ENCODE assay signal across 23 cellular contexts in the genomic region with DNA sequence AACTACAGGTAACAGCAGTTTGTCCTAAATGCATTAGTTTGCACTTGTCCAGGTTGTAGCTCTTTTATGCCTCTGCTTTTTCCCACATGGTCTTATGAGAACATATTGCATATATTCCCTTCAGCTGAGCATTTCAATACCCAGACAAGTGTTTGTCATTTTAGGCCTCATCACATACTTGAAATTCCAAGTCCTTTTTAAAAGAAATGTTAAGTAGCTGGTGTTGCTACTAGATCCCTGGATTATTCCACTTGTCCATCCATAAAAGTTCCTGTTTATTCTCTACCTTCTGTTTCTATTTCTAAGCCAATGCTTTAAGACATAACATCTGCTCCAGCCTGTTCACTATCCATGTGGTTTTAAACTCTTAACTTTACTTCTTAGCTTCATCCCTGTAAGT.
A peak's percentile ranks its signal among the peaks of the same experiment; 100 is the strongest.
DNase-seq lines count a peak whose midpoint lies in the region; ATAC-seq and TF ChIP-seq lines count a peak whose summit lies in the region.
"Had no signal": no experiment of that assay in that cellular context is flagged by ENCODE, and none has a peak within 500 bp of the region (broad histone marks: within the 10 kb centered on the region; RNA-seq: fewer than 3 reads in every experiment).

No MANE protein-coding gene starts in this region.

- no peak overlapping the region for H2BK12ac ChIP-seq in neuronal stem cell (ENCODE audit: low read length)

- H3K27ac Mint-ChIP-seq in WTC11, result peak overlapping the region; percentile 5; the same call in 1 of the 2 replicates
- H3K27ac Mint-ChIP-seq: CD8-positive, alpha-beta memory T cell had no signal

- H3K27me3 ChIP-seq in IMR-90 (ENCODE audit: control insufficient read depth, insufficient read depth, low read length) (no peaks in the 10 kb centered on the region), neuronal stem cell (ENCODE audit: control insufficient read depth in 3 of 3, insufficient read depth in 3 of 3, low read depth in 1 of 3, low read length in 3 of 3) (no peaks in the 10 kb centered on the region)
- H3K27me3 ChIP-seq: BLaER1, MG63 had no signal

- H4K5ac ChIP-seq in IMR-90 (ENCODE audit: low read depth, low read length), result no peak overlapping the region

- H3K4ac ChIP-seq in IMR-90 (ENCODE audit: low read depth, low read length) (no peak overlapping the region), neuronal stem cell (ENCODE audit: low read length) (no peak overlapping the region)

- H2BK15ac ChIP-seq in IMR-90 (ENCODE audit: low read depth, low read length) (no peak overlapping the region), neuronal stem cell (ENCODE audit: low read length) (no peak overlapping the region)

- peaks cover 5 to 18% of the 10 kb centered on the region in 2 experiments for H3K79me1 ChIP-seq in IMR-90 (ENCODE audit: low read depth in 1 of 2, low read length in 2 of 2)
- H3K79me1 ChIP-seq in neuronal stem cell (ENCODE audit: low read depth, low read length), result no peaks in the 10 kb centered on the region

- in situ Hi-C loops in IMR-90 (cut with MboI; ENCODE audit: low sequenced_read_pairs), result no loop called here

- dilution Hi-C loops in IMR-90 (cut with HindIII; ENCODE audit: low sequenced_read_pairs, unreplicated experiment), result no loop called here

- CTCF ChIA-PET in IMR-90 (lab: Yijun Ruan, JAX), result interaction anchor here (0.6 to 1.3 kb wide), 2 partner anchors 158 to 1668 kb away, joined by 3 read pairs; no protein-coding TSS in a partner anchor
- CTCF ChIA-PET in WTC11 (lab: Charles Lee), result interaction anchor here (0.7 kb wide), 1 partner anchor 1363 kb away, joined by 3 read pairs; no protein-coding TSS in a partner anchor

- H3K23ac ChIP-seq in IMR-90 (ENCODE audit: low read depth, low read length) (no peak overlapping the region), neuronal stem cell (ENCODE audit: low read depth, low read length, poor library complexity) (no peak overlapping the region)

- H3K4me3 ChIP-seq in IMR-90 (ENCODE audit: insufficient read depth, low read depth, low read length), result no peak overlapping the region
- no peak overlapping the region for H3K4me3 ChIP-seq in neuronal stem cell (ENCODE audit: low read length in 2 of 2)
- H3K4me3 ChIP-seq: BLaER1, GM23248, MG63 had no signal

- H3K4me1 ChIP-seq in IMR-90 (ENCODE audit: control insufficient read depth, insufficient read depth, low read length) (no peaks in the 10 kb centered on the region; the same call in 1 of the 2 replicates), neuronal stem cell (ENCODE audit: control insufficient read depth in 2 of 2, insufficient read depth in 1 of 2, low read depth in 1 of 2, low read length in 2 of 2) (peaks cover 2 to 4% of the 10 kb centered on the region in 2 donors)
- H3K4me1 ChIP-seq: BLaER1 had no signal

- no peaks in the 10 kb centered on the region for H3K9me3 ChIP-seq in IMR-90 (ENCODE audit: control insufficient read depth, insufficient read depth, low read length)
- no peaks in the 10 kb centered on the region for H3K9me3 ChIP-seq in neuronal stem cell (replicated peaks in 1 of 2; ENCODE audit: control insufficient read depth in 2 of 2, insufficient read depth in 1 of 2, low read depth in 1 of 2, low read length in 2 of 2)
- H3K9me3 ChIP-seq: BLaER1, MG63 had no signal

- TF ChIP-seq CTCF in IMR-90 (conservative IDR thresholded peaks at IDR 0.05; ENCODE audit: low read depth, low read length) (no peak), WTC11 (IDR thresholded peaks at IDR 0.05) (no peak)

- no peak for TF ChIP-seq POLR2A in IMR-90 (IDR thresholded peaks at IDR 0.05; ENCODE audit: low read depth, low read length)

- H3K4me3 Mint-ChIP-seq in WTC11, result no peak overlapping the region
- H3K4me3 Mint-ChIP-seq: CD8-positive, alpha-beta memory T cell had no signal

- no peak overlapping the region for H2BK20ac ChIP-seq in IMR-90 (ENCODE audit: low read depth, low read length)

- no peak for TF ChIP-seq RAD21 in IMR-90 (IDR thresholded peaks at IDR 0.05; ENCODE audit: low read length)

- no peak overlapping the region for H3K27ac ChIP-seq in IMR-90 (ENCODE audit: insufficient read depth, low read length)
- no peak overlapping the region for H3K27ac ChIP-seq in neuronal stem cell (replicated peaks; ENCODE audit: low read length)
- H3K27ac ChIP-seq: BLaER1, GM23248 had no signal

- H2BK5ac ChIP-seq in IMR-90 (ENCODE audit: low read depth, low read length, poor library complexity, severe bottlenecking), result no peak overlapping the region
- H2BK5ac ChIP-seq in neuronal stem cell (ENCODE audit: low read length), result no peak overlapping the region

- H2AK5ac ChIP-seq in IMR-90 (ENCODE audit: low read depth, low read length) (no peak overlapping the region), neuronal stem cell (ENCODE audit: low read depth, low read length) (no peak overlapping the region)

- H4K91ac ChIP-seq in IMR-90 (ENCODE audit: insufficient read depth, low read depth, low read length) (no peak overlapping the region), neuronal stem cell (ENCODE audit: low read depth, low read length, poor library complexity) (no peak overlapping the region)

- no peak overlapping the region for H2BK120ac ChIP-seq in IMR-90 (ENCODE audit: low read depth, low read length)
- no peak overlapping the region for H2BK120ac ChIP-seq in neuronal stem cell (ENCODE audit: low read depth, low read length)

- no peak overlapping the region for H3K14ac ChIP-seq in IMR-90 (replicated peaks; ENCODE audit: low read depth, low read length)
- no peak overlapping the region for H3K14ac ChIP-seq in neuronal stem cell (ENCODE audit: low read length)

- H2AFZ ChIP-seq in IMR-90 (replicated peaks; ENCODE audit: low read length, poor library complexity), result no peak overlapping the region
- no peak overlapping the region for H2AFZ ChIP-seq in neuronal stem cell (ENCODE audit: low read length)
- H2AFZ ChIP-seq: GM23248 had no signal

- H3K18ac ChIP-seq in IMR-90 (ENCODE audit: low read depth, low read length), result no peak overlapping the region
- no peak overlapping the region for H3K18ac ChIP-seq in neuronal stem cell (ENCODE audit: low read length)

- no peak overlapping the region for H3K56ac ChIP-seq in IMR-90 (ENCODE audit: extremely low read depth, insufficient read depth, low read length)

- no peaks in the 10 kb centered on the region for H3K36me3 Mint-ChIP-seq in WTC11

- POLR2A ChIA-PET in IMR-90 (lab: Charles Lee; ENCODE audit: unreplicated experiment) (no interaction called here), WTC11 (lab: Charles Lee) (no interaction called here)

- H3K4me1 Mint-ChIP-seq in WTC11, result peaks cover 27% of the 10 kb centered on the region

- H3K9ac ChIP-seq in IMR-90 (ENCODE audit: low read depth, low read length) (no peak overlapping the region), neuronal stem cell (ENCODE audit: low read depth, low read length, poor library complexity) (no peak overlapping the region)
- H3K9ac ChIP-seq: BLaER1, GM23248 had no signal

- DNase-seq in DMS 273 (lab: John Stamatoyannopoulos, UW; ENCODE audit: unreplicated experiment) (peak; percentile 47), IMR-90 (peak; percentile 13), WTC11 (ENCODE audit: low spot score) (no peak), myocyte (ENCODE audit: low read depth) (peak; percentile 19), neuronal stem cell (ENCODE audit: low spot score) (no peak), NCI-H446 treated with DMSO at 0.1 percent for 48 hours (lab: John Stamatoyannopoulos, UW) (no peak)
- DNase-seq: CD8-positive, alpha-beta memory T cell; DMS79; GM23248; HCEC 1CT; Kasumi-1; MG63; NCI-H1048; NCI-H1436; NCI-H2029; NCI-H2171 treated with DMSO at 0.1 percent for 48 hours; NCI-H446; NCI-H748 treated with DMSO at 0.1 percent for 48 hours; OCI-M1; SHP77 had no signal

- no peaks in the 10 kb centered on the region for H4K20me1 ChIP-seq in IMR-90 (ENCODE audit: insufficient read depth, low read length)
- H4K20me1 ChIP-seq: BLaER1 had no signal

- ATAC-seq in IMR-90 (ENCODE audit: low read depth) (peak; percentile 62), WTC11 (no peak), GM21515 (IDR thresholded peaks at IDR 0.05; ENCODE audit: unreplicated experiment) (no peak), GM21737 (IDR thresholded peaks at IDR 0.05; ENCODE audit: unreplicated experiment) (no peak)

- no peaks in the 10 kb centered on the region for H3K27me3 Mint-ChIP-seq in WTC11 (ENCODE audit: low read depth)
- H3K27me3 Mint-ChIP-seq: CD8-positive, alpha-beta memory T cell had no signal

- peaks cover 6% of the 10 kb centered on the region for H3K9me1 ChIP-seq in IMR-90 (ENCODE audit: insufficient read depth, low read length)

- no peaks in the 10 kb centered on the region for H3K9me3 Mint-ChIP-seq in WTC11
- H3K9me3 Mint-ChIP-seq: CD8-positive, alpha-beta memory T cell had no signal

- H4K8ac ChIP-seq in IMR-90 (ENCODE audit: low read depth in 2 of 2, low read length in 2 of 2), result no peak overlapping the region
- H4K8ac ChIP-seq in neuronal stem cell (ENCODE audit: low read depth, low read length), result no peak overlapping the region

- no peak overlapping the region for H2AK9ac ChIP-seq in IMR-90 (replicated peaks; ENCODE audit: low read depth, low read length, poor library complexity)

- intact Hi-C loops in IMR-90 (cut with micrococcal nuclease), result no loop called here

- H3K36me3 ChIP-seq in IMR-90 (ENCODE audit: control insufficient read depth, insufficient read depth, low read length) (peaks cover 16% of the 10 kb centered on the region), neuronal stem cell (replicated peaks in 1 of 2; ENCODE audit: control insufficient read depth in 2 of 2, insufficient read depth in 2 of 2, low read length in 2 of 2) (peaks cover 0 to 27% of the 10 kb centered on the region in 2 donors)
- H3K36me3 ChIP-seq: BLaER1, MG63 had no signal

- BruUV-seq in IMR-90 (replicated peaks; lab: Mats Ljungman, UMichigan), result no TSS peak

- H3K4me2 ChIP-seq in IMR-90 (ENCODE audit: low read depth, low read length) (no peak overlapping the region), neuronal stem cell (ENCODE audit: insufficient read depth, low read length, poor library complexity, severe bottlenecking) (no peak overlapping the region)
- H3K4me2 ChIP-seq: BLaER1 had no signal

TF ChIP-seq in IMR-90, 13 proteins besides CTCF, POLR2A, EP300 and RAD21:
- TF ChIP-seq MAZ (IDR thresholded peaks at IDR 0.05; ENCODE audit: borderline replicate concordance, low read depth, low read length) (no peak), RCOR1 (IDR thresholded peaks at IDR 0.05; ENCODE audit: insufficient replicate concordance, low read length) (no peak), NFE2L2 (IDR thresholded peaks at IDR 0.05; ENCODE audit: low read depth, low read length) (no peak)

TF ChIP-seq in WTC11, 78 proteins besides CTCF, POLR2A, EP300 and RAD21 (continues in another document):
- no peak for TF ChIP-seq OVOL2 (CRISPR knock-in tag; IDR thresholded peaks at IDR 0.05; ENCODE audit: borderline replicate concordance)
- TF ChIP-seq SP1 (CRISPR knock-in tag; conservative IDR thresholded peaks at IDR 0.05), result no peak
- TF ChIP-seq ESRRA (CRISPR knock-in tag; IDR thresholded peaks at IDR 0.05; ENCODE audit: borderline replicate concordance), result no peak
- no peak for TF ChIP-seq NR3C1 (CRISPR knock-in tag; conservative IDR thresholded peaks at IDR 0.05; ENCODE audit: low read depth)
- TF ChIP-seq NFATC4 (CRISPR knock-in tag; IDR thresholded peaks at IDR 0.05), result no peak

Comparison
In these comparisons a context has a peak if more than half of its experiments do, and no peak if none do; other contexts are left out.
1. DNase-seq: peak in DMS 273 (single experiment), IMR-90 (single experiment) and myocyte (single experiment); none in WTC11 (single experiment), neuronal stem cell (single experiment) and NCI-H446 treated with DMSO at 0.1 percent for 48 hours (single experiment).